8 cellular contexts compared by ENCODE assay signal in the genomic region with DNA sequence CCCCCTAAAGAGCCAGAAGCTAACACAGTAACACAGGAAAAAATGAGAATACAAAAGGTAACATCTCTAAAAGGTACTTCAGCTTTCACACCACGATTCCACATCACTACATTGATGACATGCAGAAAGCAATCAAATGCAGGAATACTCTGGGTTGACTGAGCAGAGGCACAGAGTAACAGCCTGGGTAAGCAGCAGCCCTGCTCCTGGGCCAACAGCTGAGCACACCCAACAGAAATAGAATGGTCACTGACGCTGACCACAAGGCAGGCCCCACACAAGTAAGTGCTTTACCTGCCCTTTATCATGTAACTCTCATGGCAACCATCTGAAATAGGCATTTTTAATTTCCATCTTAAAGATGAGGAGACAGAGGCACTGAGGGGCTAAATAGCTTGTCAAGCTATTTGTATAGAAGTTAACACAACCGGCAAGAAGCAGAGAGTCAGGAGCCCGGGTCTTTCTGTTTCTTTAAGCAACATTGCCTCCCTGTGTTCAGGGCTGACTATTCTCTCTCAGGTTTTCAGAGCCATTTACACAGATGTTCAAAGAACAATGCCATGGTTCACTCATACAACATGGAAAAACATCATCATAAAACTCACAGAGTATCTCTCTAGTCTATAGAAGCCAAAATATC.
DNase-seq lines count a peak whose midpoint lies in the region; ATAC-seq, FAIRE-seq and TF ChIP-seq lines count a peak whose summit lies in the region.

No MANE protein-coding gene starts in this region.

- no peak for FAIRE-seq in GM12878 (lab: Jason Lieb, UNC)

- POLR2A ChIA-PET in OCI-LY7 (lab: Charles Lee) = interaction anchor here (0.7 kb wide), 2 partner anchors 451 to 1524 kb away, joined by 3 read pairs; no protein-coding TSS in a partner anchor
- POLR2A ChIA-PET in GM12878 (lab: Charles Lee) = no interaction called here

- H3K4me3 ChIP-seq in AG10803 (ENCODE audit: low read length) (no peak overlapping the region), GM23248 (no peak overlapping the region), OCI-LY7 (ENCODE audit: low read depth, low read length, poor library complexity, severe bottlenecking) (no peak overlapping the region), GM12878 (no peak overlapping the region), thyroid gland (replicated peaks in 1 of 3) (no peak overlapping the region)

- RAD21 ChIA-PET in GM12878 (lab: Charles Lee; ENCODE audit: unreplicated experiment) = interaction anchor here (0.9 to 1.2 kb wide), 3 partner anchors 11 to 577 kb away, joined by 3 to 9 read pairs (median 4); no protein-coding TSS in a partner anchor

- in situ Hi-C loops in GM23248 (cut with MboI) = no loop called here
- in situ Hi-C loops in GM12878 (cut with MboI) = no loop called here

- H3K79me2 ChIP-seq in GM23248 (ENCODE audit: insufficient read depth) (no peaks in the 10 kb centered on the region), OCI-LY7 (ENCODE audit: insufficient read depth, low read depth, low read length) (no peaks in the 10 kb centered on the region), GM12878 (ENCODE audit: control insufficient read depth, insufficient read depth, low read length) (no peaks in the 10 kb centered on the region)

- H3K36me3 ChIP-seq in GM23248 (ENCODE audit: low read depth) = no peaks in the 10 kb centered on the region
- no peaks in the 10 kb centered on the region for H3K36me3 ChIP-seq in OCI-LY7 (ENCODE audit: insufficient read depth, low read length)
- no peaks in the 10 kb centered on the region for H3K36me3 ChIP-seq in GM12878 (ENCODE audit: control insufficient read depth in 2 of 2, insufficient read depth in 2 of 2, low read length in 1 of 2)
- no peaks in the 10 kb centered on the region for H3K36me3 ChIP-seq in thyroid gland

- TF ChIP-seq POLR2A in GM12878 (IDR thresholded peaks at IDR 0.05; ENCODE audit: low read depth, low read length) = no peak
- no peak for TF ChIP-seq POLR2A in thyroid gland (IDR thresholded peaks at IDR 0.05)

- no peak overlapping the region for H2AFZ ChIP-seq in GM23248
- H2AFZ ChIP-seq in OCI-LY7 (ENCODE audit: low read length) = no peak overlapping the region
- no peak overlapping the region for H2AFZ ChIP-seq in GM12878 (ENCODE audit: control insufficient read depth, low read depth, low read length)

- BruUV-seq in OCI-LY7 (replicated peaks; lab: Mats Ljungman, UMichigan) (no TSS peak), GM12878 (replicated peaks; lab: Mats Ljungman, UMichigan) (no TSS peak)

- DNase-seq in AG10803 (ENCODE audit: low read depth) (peak; percentile 67), GM23248 (peak; percentile 75), OCI-LY7 (ENCODE audit: low spot score) (peak; percentile 6), GM12878 (ENCODE audit: low read depth, low spot score) (no peak), left colon (peak in 1 of 2 donors; percentile 10), thyroid gland (peak; percentile 12 to 14), GF-D8 (lab: John Stamatoyannopoulos, UW) (no peak)

- H3K9me3 ChIP-seq in GM23248 (ENCODE audit: low read depth) (no peaks in the 10 kb centered on the region), OCI-LY7 (ENCODE audit: low read length) (no peaks in the 10 kb centered on the region), GM12878 (replicated peaks; ENCODE audit: control insufficient read depth, insufficient read depth, low read length) (no peaks in the 10 kb centered on the region), thyroid gland (no peaks in the 10 kb centered on the region)

- CTCF ChIA-PET in OCI-LY7 (lab: Charles Lee; ENCODE audit: unreplicated experiment) (interaction anchor here (0.7 kb wide), 1 partner anchor 16 kb away, joined by 3 read pairs; no protein-coding TSS in a partner anchor), GM12878 (lab: Yijun Ruan, JAX) (interaction anchor here (0.6 to 2.5 kb wide), 11 partner anchors 10 to 630 kb away, joined by 3 to 15 read pairs (median 4); no protein-coding TSS in a partner anchor)

- TF ChIP-seq EP300 in GM12878 (IDR thresholded peaks at IDR 0.05; ENCODE audit: borderline replicate concordance in 1 of 2, control insufficient read depth in 1 of 2, low read depth in 2 of 2, low read length in 2 of 2) = no peak

- ATAC-seq in GM12878 (peak; percentile 69), left colon (peak; percentile 92), GM18861 (IDR thresholded peaks at IDR 0.05; ENCODE audit: unreplicated experiment) (no peak)

- H3K4me1 ChIP-seq in GM23248 (ENCODE audit: insufficient read depth) = no peaks in the 10 kb centered on the region
- H3K4me1 ChIP-seq in OCI-LY7 (ENCODE audit: insufficient read depth, low read length, poor library complexity, severe bottlenecking) = no peaks in the 10 kb centered on the region
- no peaks in the 10 kb centered on the region for H3K4me1 ChIP-seq in GM12878 (ENCODE audit: control insufficient read depth, insufficient read depth, low read length)
- H3K4me1 ChIP-seq in thyroid gland = no peaks in the 10 kb centered on the region

- no peak overlapping the region for H3K9ac ChIP-seq in GM23248
- H3K9ac ChIP-seq in GM12878 (ENCODE audit: control insufficient read depth, insufficient read depth, low read length) = no peak overlapping the region

- WGBS in GM23248 (ENCODE audit: low coverage in 1 of 2, low lambda C conversion rate in 2 of 2, missing lambda C conversion rate in 2 of 2), 2 experiments = 46 to 49% methylated on average over 4 of the region's 4 CpGs
- WGBS in GM12878 (ENCODE audit: insufficient coverage, insufficient replicate concordance, low lambda C conversion rate, missing lambda C conversion rate) = 7% methylated on average over 4 of the region's 4 CpGs
- WGBS in thyroid gland, 2 donors = 28 to 33% methylated on average over 4 of the region's 4 CpGs

- no peaks in the 10 kb centered on the region; the same call in 1 of the 2 replicates for H3F3A ChIP-seq in GM23248 (ENCODE audit: insufficient read depth)

- TF ChIP-seq CTCF in AG10803 (conservative IDR thresholded peaks at IDR 0.05; ENCODE audit: low read length) (peak; percentile 60), OCI-LY7 (conservative IDR thresholded peaks at IDR 0.05; ENCODE audit: low read length) (0 out of 2 replicates have a peak, but pooled peaks have one; percentile 29), GM12878 (IDR thresholded peaks at IDR 0.05 in 2 of 3, conservative IDR thresholded peaks at IDR 0.05 in 1 of 3; ENCODE audit: control insufficient read depth in 2 of 3, extremely low read depth in 1 of 3, insufficient read depth in 1 of 3, low read depth in 3 of 3, low read length in 3 of 3) (peak in 2 of 3 experiments; percentile 13 to 45; a peak in 2 of 6 replicates), thyroid gland (IDR thresholded peaks at IDR 0.05) (peak in 4 of 6 experiments; percentile 21 to 51 (median 40))

- H3K4me2 ChIP-seq in GM23248 (ENCODE audit: unreplicated experiment) (no peak overlapping the region), OCI-LY7 (ENCODE audit: low read length) (no peak overlapping the region), GM12878 (ENCODE audit: control insufficient read depth, insufficient read depth) (no peak overlapping the region)

- H3K9me2 ChIP-seq in GM23248 (ENCODE audit: insufficient read depth) (no peaks in the 10 kb centered on the region), OCI-LY7 (ENCODE audit: insufficient read depth, low read length) (no peaks in the 10 kb centered on the region)

- H3K27ac ChIP-seq in GM23248 (no peak overlapping the region), OCI-LY7 (ENCODE audit: low read depth, low read length, poor library complexity, severe bottlenecking) (no peak overlapping the region), GM12878 (ENCODE audit: control insufficient read depth, insufficient read depth) (no peak overlapping the region), thyroid gland (no peak overlapping the region)

- H4K20me1 ChIP-seq in GM23248 (ENCODE audit: insufficient read depth) (no peaks in the 10 kb centered on the region), OCI-LY7 (ENCODE audit: insufficient read depth, low read length) (no peaks in the 10 kb centered on the region), GM12878 (ENCODE audit: control insufficient read depth, insufficient read depth) (no peaks in the 10 kb centered on the region)

- intact Hi-C loops in OCI-LY7 (cut with micrococcal nuclease; ENCODE audit: unreplicated experiment) = no loop called here
- intact Hi-C loops in GM12878 (cut with micrococcal nuclease; ENCODE audit: unreplicated experiment) = loop anchor here (1.0 to 10.0 kb wide), 2 partner anchors 575 to 862 kb away; no protein-coding TSS in a partner anchor
- intact Hi-C loops in left colon (cut with DNase I, micrococcal nuclease) = no loop called here
- intact Hi-C loops in thyroid gland (cut with DNase I) = no loop called here

- TF ChIP-seq RAD21 in GM12878 (IDR thresholded peaks at IDR 0.05; ENCODE audit: insufficient read depth, low read depth, low read length) = peak; percentile 42

- H3K27me3 ChIP-seq in GM23248 (replicated peaks; ENCODE audit: insufficient read depth) (no peaks in the 10 kb centered on the region), GM12878 (replicated peaks in 1 of 2; ENCODE audit: control insufficient read depth in 2 of 2, insufficient read depth in 2 of 2, low read length in 1 of 2) (no peaks in the 10 kb centered on the region), thyroid gland (no peaks in the 10 kb centered on the region)

- SMC1A ChIA-PET in GM12878 (lab: Charles Lee; ENCODE audit: uncharacterized antibody, unreplicated experiment) = interaction anchor here (0.6 to 4.1 kb wide), 3 partner anchors 32 to 719 kb away, joined by 3 to 15 read pairs (median 12); no protein-coding TSS in a partner anchor

TF ChIP-seq in GM12878, 131 proteins besides CTCF, POLR2A, EP300 and RAD21:
- TF ChIP-seq, protein P1, sequence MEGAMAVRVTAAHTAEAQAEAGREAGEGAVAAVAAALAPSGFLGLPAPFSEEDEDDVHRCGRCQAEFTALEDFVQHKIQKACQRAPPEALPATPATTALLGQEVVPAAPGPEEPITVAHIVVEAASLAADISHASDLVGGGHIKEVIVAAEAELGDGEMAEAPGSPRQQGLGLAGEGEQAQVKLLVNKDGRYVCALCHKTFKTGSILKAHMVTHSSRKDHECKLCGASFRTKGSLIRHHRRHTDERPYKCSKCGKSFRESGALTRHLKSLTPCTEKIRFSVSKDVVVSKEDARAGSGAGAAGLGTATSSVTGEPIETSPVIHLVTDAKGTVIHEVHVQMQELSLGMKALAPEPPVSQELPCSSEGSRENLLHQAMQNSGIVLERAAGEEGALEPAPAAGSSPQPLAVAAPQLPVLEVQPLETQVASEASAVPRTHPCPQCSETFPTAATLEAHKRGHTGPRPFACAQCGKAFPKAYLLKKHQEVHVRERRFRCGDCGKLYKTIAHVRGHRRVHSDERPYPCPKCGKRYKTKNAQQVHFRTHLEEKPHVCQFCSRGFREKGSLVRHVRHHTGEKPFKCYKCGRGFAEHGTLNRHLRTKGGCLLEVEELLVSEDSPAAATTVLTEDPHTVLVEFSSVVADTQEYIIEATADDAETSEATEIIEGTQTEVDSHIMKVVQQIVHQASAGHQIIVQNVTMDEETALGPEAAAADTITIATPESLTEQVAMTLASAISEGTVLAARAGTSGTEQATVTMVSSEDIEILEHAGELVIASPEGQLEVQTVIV (IDR thresholded peaks at IDR 0.05; ENCODE audit: borderline replicate concordance, partially characterized antibody) = no peak

Comparison
In these comparisons a context has a peak if more than half of its experiments do, and no peak if none do; other contexts are left out.
1. DNase-seq: peak in AG10803 (single experiment), GM23248 (single experiment), OCI-LY7 (single experiment) and thyroid gland (2 of 2); none in GM12878 (single experiment) and GF-D8 (single experiment).
2. Peak in every context shown above with its lines, with median percentiles within 50 percentile points of each other: CTCF ChIP-seq.